Comparison of ENCODE assay signal across 18 cellular contexts in the genomic region with DNA sequence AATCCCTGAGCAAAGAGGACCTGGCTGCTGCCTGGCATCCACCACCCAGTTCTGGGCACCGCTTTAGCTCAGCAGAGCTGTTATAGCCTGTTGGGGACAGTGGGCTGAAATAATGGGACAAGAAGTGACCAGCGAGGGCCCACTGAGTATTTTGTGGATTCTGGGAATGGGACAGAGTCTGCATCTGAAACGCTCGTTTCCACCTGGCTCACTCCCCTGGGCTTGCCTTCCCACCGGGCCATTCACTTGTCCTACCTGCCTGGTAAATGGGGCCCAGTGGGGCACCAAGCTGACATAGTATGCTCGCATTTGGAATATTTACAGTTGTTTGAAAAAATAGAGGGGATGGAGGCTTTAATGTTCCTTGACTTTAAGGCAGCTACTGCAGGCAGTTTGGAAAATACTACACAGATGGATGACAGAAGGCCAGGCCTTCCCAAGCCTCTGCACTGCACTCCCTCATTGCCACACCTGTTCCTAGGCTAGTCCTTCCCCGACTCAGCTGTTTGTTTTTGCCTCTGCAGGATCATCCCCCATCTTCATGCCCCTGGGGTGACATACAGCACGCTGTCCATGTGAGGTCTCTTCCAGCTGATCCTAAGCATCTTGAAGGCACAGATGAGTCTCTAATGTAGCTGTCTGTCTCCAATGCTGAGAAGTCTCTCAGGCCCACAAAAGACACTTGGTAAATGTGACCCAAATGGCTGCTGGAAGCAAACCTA.
DNase-seq lines count a peak whose midpoint lies in the region; TF ChIP-seq lines count a peak whose summit lies in the region.
"Had no signal": no experiment of that assay in that cellular context is flagged by ENCODE, and none has a peak within 500 bp of the region (broad histone marks: within the 10 kb centered on the region; RNA-seq: fewer than 3 reads in every experiment).

No MANE protein-coding gene starts in this region.

- H3K79me1 ChIP-seq in trophoblast cell (ENCODE audit: low read length) = peaks cover 53% of the 10 kb centered on the region

- peak overlapping the region; percentile 65 for H3K14ac ChIP-seq in trophoblast cell (ENCODE audit: low read length)

- TF ChIP-seq CTCF in HEK293 (tag by site-specific recombination; IDR thresholded peaks at IDR 0.05) = no peak
- TF ChIP-seq CTCF in endodermal cell (conservative IDR thresholded peaks at IDR 0.05) = no peak
- no peak for TF ChIP-seq CTCF in thyroid gland (IDR thresholded peaks at IDR 0.05)

- CTCF ChIA-PET in HEK293 (lab: Yijun Ruan, JAX) = interaction anchor here (0.6 to 1.1 kb wide), 2 partner anchors 19 to 64 kb away, joined by 3 read pairs; no protein-coding TSS in a partner anchor

- no peak overlapping the region for H3K4me3 Mint-ChIP-seq in endodermal cell

- H3K79me2 ChIP-seq in trophoblast cell (ENCODE audit: control insufficient read depth, insufficient read depth, low read length, poor library complexity) = peaks cover 2% of the 10 kb centered on the region

- H3K9ac ChIP-seq in endodermal cell (ENCODE audit: extremely low read depth, low read length, poor library complexity, severe bottlenecking) = no peak overlapping the region
- H3K9ac ChIP-seq in trophoblast cell (ENCODE audit: low read length) = no peak overlapping the region
- H3K9ac ChIP-seq: GM23248, KMS-11 had no signal

- no peak overlapping the region for H3K27ac ChIP-seq in HEK293 (ENCODE audit: extremely low read depth, low read depth, low read length)
- H3K27ac ChIP-seq in endodermal cell (ENCODE audit: low read depth, low read length) = no peak overlapping the region
- peak overlapping the region; percentile 66 for H3K27ac ChIP-seq in trophoblast cell (ENCODE audit: low read depth, low read length)
- no peak overlapping the region for H3K27ac ChIP-seq in thyroid gland
- H3K27ac ChIP-seq: C4-2B, GM23248, KMS-11 had no signal

- H3K4me3 ChIP-seq in HEK293 (ENCODE audit: low read depth, low read length) (no peak overlapping the region), endodermal cell (ENCODE audit: low read length) (no peak overlapping the region), trophoblast cell (ENCODE audit: low read depth, low read length) (no peak overlapping the region), thyroid gland (replicated peaks in 1 of 3) (no peak overlapping the region)
- H3K4me3 ChIP-seq: GM23248, MG63 had no signal

- peak overlapping the region; percentile 83 for H3K18ac ChIP-seq in trophoblast cell (ENCODE audit: low read length)

- H2AK5ac ChIP-seq in trophoblast cell (ENCODE audit: low read length) = peak overlapping the region; percentile 77

- POLR2A ChIA-PET in HEK293 (lab: Yijun Ruan, JAX) = interaction anchor here (0.7 kb wide), 1 partner anchor 10 kb away, joined by 3 read pairs; no protein-coding TSS in a partner anchor

- peak overlapping the region; percentile 61 for H4K91ac ChIP-seq in trophoblast cell (ENCODE audit: low read depth, low read length)

- no peaks in the 10 kb centered on the region for H3K9me3 Mint-ChIP-seq in endodermal cell

- peak overlapping the region; percentile 73 for H2BK120ac ChIP-seq in trophoblast cell (ENCODE audit: insufficient read depth, low read length, poor library complexity)

- peak overlapping the region; percentile 10 for H3K4ac ChIP-seq in trophoblast cell (ENCODE audit: low read depth, low read length)

- WGBS in endodermal cell (ENCODE audit: insufficient coverage in 1 of 2, insufficient read length in 1 of 2), 2 experiments = 63 to 64% methylated on average over 4 to 8 of the region's 8 CpGs
- no CpG with 5 or more reads among the region's 8 CpGs for WGBS in trophoblast cell (ENCODE audit: extremely low coverage, insufficient coverage, insufficient read length)
- 80 to 95% methylated on average over 8 of the region's 8 CpGs for WGBS in thyroid gland, 2 donors

- no peak overlapping the region for H4K12ac ChIP-seq in trophoblast cell (ENCODE audit: low read depth, low read length)

- peaks cover 47% of the 10 kb centered on the region for H3K4me1 Mint-ChIP-seq in endodermal cell

- peak overlapping the region; percentile 54 for H2BK5ac ChIP-seq in trophoblast cell (ENCODE audit: low read depth, low read length, poor library complexity)

- H3K36me3 ChIP-seq in HEK293 (ENCODE audit: control insufficient read depth in 2 of 2, insufficient read depth in 1 of 2, low read length in 2 of 2) = no peaks in the 10 kb centered on the region
- no peaks in the 10 kb centered on the region for H3K36me3 ChIP-seq in endodermal cell (ENCODE audit: control insufficient read depth, insufficient read depth, low read length)
- H3K36me3 ChIP-seq in trophoblast cell (ENCODE audit: control insufficient read depth in 1 of 2, insufficient read depth in 2 of 2, low read length in 2 of 2) = no peaks in the 10 kb centered on the region
- no peaks in the 10 kb centered on the region for H3K36me3 ChIP-seq in thyroid gland
- H3K36me3 ChIP-seq: MG63 had no signal

- peaks cover 4% of the 10 kb centered on the region for H3K27me3 Mint-ChIP-seq in endodermal cell (ENCODE audit: insufficient read depth)

- H3K4me1 ChIP-seq in HEK293 (ENCODE audit: control insufficient read depth, insufficient read depth, low read length) (no peaks in the 10 kb centered on the region), endodermal cell (ENCODE audit: control insufficient read depth, insufficient read depth, low read length) (peaks cover 17% of the 10 kb centered on the region), trophoblast cell (ENCODE audit: control insufficient read depth in 1 of 2, insufficient read depth in 2 of 2, low read length in 2 of 2) (peaks cover 44 to 52% of the 10 kb centered on the region in 2 experiments), thyroid gland (peaks cover 20 to 29% of the 10 kb centered on the region in 2 donors)

- H3K4me2 ChIP-seq in trophoblast cell (ENCODE audit: low read length) = no peak overlapping the region
- H3K4me2 ChIP-seq: KMS-11 had no signal

- no peak overlapping the region for H3K27ac Mint-ChIP-seq in endodermal cell

- H3K9me3 ChIP-seq in HEK293 (ENCODE audit: control insufficient read depth, insufficient read depth, low read depth, low read length) (no peaks in the 10 kb centered on the region), endodermal cell (ENCODE audit: control insufficient read depth, low read length) (no peaks in the 10 kb centered on the region), trophoblast cell (ENCODE audit: insufficient read depth, low read depth, low read length) (peaks cover 3% of the 10 kb centered on the region), thyroid gland (no peaks in the 10 kb centered on the region)
- H3K9me3 ChIP-seq: Caco-2, MG63 had no signal

- no peak overlapping the region for H2AFZ ChIP-seq in trophoblast cell (ENCODE audit: insufficient read depth, low read length, poor library complexity)
- H2AFZ ChIP-seq: GM23248 had no signal

- DNase-seq in NCI-H2171 treated with DMSO at 0.1 percent for 48 hours (lab: John Stamatoyannopoulos, UW) (peak; percentile 95), endodermal cell (peak; percentile 82), trophoblast cell (no peak), thyroid gland (no peak), COR-L47 (lab: John Stamatoyannopoulos, UW) (no peak), DMS53 (lab: John Stamatoyannopoulos, UW) (no peak)
- DNase-seq in activated CD4-positive, alpha-beta T cell treated with anti-CD3 and anti-CD28 coated beads for 48 hours = no peak
- DNase-seq: Caco-2, DMS79, GM23248, MG63, NCI-H1092, NCI-H2107, NCI-H345, PC-3 had no signal

- no peaks in the 10 kb centered on the region for H3K36me3 Mint-ChIP-seq in endodermal cell (ENCODE audit: low read depth)

- TF ChIP-seq POLR2A in thyroid gland (IDR thresholded peaks at IDR 0.05) = no peak

- H4K8ac ChIP-seq in trophoblast cell (ENCODE audit: low read depth, low read length) = peak overlapping the region; percentile 57

- no peaks in the 10 kb centered on the region for H3K27me3 ChIP-seq in endodermal cell (ENCODE audit: control insufficient read depth, insufficient read depth, low read length, poor library complexity, severe bottlenecking)
- no peaks in the 10 kb centered on the region for H3K27me3 ChIP-seq in trophoblast cell (ENCODE audit: insufficient read depth, low read length)
- no peaks in the 10 kb centered on the region for H3K27me3 ChIP-seq in thyroid gland
- H3K27me3 ChIP-seq: MG63 had no signal

- H3K23ac ChIP-seq in trophoblast cell (ENCODE audit: low read length) = no peak overlapping the region

- H2BK12ac ChIP-seq in trophoblast cell (ENCODE audit: low read length) = peak overlapping the region; percentile 94

- intact Hi-C loops in thyroid gland (cut with DNase I) = no loop called here

TF ChIP-seq in HEK293, 187 proteins besides CTCF, POLR2A, EP300 and RAD21:
- TF ChIP-seq ZIC2 (tag by site-specific recombination; IDR thresholded peaks at IDR 0.05) = peak; percentile 52
- TF ChIP-seq, protein P1, sequence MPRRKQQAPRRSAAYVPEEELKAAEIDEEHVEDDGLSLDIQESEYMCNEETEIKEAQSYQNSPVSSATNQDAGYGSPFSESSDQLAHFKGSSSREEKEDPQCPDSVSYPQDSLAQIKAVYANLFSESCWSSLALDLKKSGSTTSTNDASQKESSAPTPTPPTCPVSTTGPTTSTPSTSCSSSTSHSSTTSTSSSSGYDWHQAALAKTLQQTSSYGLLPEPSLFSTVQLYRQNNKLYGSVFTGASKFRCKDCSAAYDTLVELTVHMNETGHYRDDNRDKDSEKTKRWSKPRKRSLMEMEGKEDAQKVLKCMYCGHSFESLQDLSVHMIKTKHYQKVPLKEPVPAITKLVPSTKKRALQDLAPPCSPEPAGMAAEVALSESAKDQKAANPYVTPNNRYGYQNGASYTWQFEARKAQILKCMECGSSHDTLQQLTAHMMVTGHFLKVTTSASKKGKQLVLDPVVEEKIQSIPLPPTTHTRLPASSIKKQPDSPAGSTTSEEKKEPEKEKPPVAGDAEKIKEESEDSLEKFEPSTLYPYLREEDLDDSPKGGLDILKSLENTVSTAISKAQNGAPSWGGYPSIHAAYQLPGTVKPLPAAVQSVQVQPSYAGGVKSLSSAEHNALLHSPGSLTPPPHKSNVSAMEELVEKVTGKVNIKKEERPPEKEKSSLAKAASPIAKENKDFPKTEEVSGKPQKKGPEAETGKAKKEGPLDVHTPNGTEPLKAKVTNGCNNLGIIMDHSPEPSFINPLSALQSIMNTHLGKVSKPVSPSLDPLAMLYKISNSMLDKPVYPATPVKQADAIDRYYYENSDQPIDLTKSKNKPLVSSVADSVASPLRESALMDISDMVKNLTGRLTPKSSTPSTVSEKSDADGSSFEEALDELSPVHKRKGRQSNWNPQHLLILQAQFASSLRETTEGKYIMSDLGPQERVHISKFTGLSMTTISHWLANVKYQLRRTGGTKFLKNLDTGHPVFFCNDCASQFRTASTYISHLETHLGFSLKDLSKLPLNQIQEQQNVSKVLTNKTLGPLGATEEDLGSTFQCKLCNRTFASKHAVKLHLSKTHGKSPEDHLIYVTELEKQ (tag by site-specific recombination; IDR thresholded peaks at IDR 0.05; ENCODE audit: borderline replicate concordance) = no peak

Comparison
In these comparisons a context has a peak if more than half of its experiments do, and no peak if none do; other contexts are left out.
1. DNase-seq: peak in NCI-H2171 treated with DMSO at 0.1 percent for 48 hours (single experiment) and endodermal cell (single experiment); none in trophoblast cell (0 of 2), thyroid gland (0 of 2), activated CD4-positive, alpha-beta T cell treated with anti-CD3 and anti-CD28 coated beads for 48 hours (single experiment), COR-L47 (single experiment) and DMS53 (single experiment).